Comparison of ENCODE assay signal across 9 cellular contexts in the genomic region with DNA sequence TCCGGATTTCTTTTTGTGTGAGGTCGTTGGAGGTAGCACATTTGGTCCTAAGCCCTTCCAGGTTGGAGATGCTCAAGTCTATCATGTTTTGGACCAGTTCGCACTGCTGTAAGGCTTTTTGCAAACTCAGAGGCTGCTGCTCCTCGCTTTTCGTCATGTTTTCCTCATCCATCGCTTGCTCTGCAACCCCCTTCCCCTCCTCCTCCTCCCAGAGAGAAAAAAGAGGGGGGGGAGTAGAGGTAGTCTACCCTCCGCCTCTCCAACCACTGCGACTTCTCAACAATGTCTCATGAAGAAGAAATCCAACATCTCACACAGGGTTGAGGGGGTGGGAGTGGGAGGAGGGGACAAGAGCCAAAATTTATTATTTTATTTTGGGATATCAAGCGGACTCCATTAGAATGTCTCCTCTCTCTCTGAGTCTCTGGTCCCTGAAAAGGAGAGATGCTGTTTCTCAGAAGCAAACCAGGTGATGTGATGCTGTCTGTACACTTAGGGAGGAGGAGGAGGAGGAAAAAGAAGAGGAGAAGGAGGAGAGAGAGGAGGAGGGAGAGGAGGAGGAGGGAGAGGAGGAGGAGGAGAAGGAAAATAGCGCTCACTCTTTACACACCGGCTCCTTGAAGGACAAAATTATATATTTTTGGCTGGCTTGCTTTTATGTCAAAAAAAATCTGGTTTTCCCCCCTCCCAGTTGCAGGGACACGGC. TPM values are rescaled to one million over a fixed set of nuclear protein-coding genes. Genes with fewer than 3 reads are reported as not detected.
A peak's percentile ranks its signal among the peaks of the same experiment; 100 is the strongest.
DNase-seq lines count a peak whose midpoint lies in the region; ATAC-seq and TF ChIP-seq lines count a peak whose summit lies in the region.
"Had no signal": no experiment of that assay in that cellular context is flagged by ENCODE, and none has a peak within 500 bp of the region (broad histone marks: within the 10 kb centered on the region; RNA-seq: fewer than 3 reads in every experiment).

No MANE protein-coding gene starts in this region.

- TF ChIP-seq CTCF in A673 (conservative IDR thresholded peaks at IDR 0.05; ENCODE audit: low read depth, low read length), result no peak
- no peak for TF ChIP-seq CTCF in astrocyte of the cerebellum (IDR thresholded peaks at IDR 0.05; ENCODE audit: low read depth, low read length, missing control alignments)
- no peak for TF ChIP-seq CTCF in ovary (IDR thresholded peaks at IDR 0.05)

- H3K9me3 ChIP-seq in A673 (ENCODE audit: low read depth, low read length, poor library complexity, severe bottlenecking) (no peaks in the 10 kb centered on the region), ovary (no peaks in the 10 kb centered on the region)

- H3K36me3 ChIP-seq in A673 (ENCODE audit: insufficient read depth, low read length, poor library complexity, severe bottlenecking), result no peaks in the 10 kb centered on the region
- no peaks in the 10 kb centered on the region for H3K36me3 ChIP-seq in H7 (replicated peaks; ENCODE audit: control insufficient read depth, insufficient read depth, low read length)
- no peaks in the 10 kb centered on the region for H3K36me3 ChIP-seq in ovary
- H3K36me3 ChIP-seq: ascending aorta had no signal

- no peak for TF ChIP-seq EP300 in ovary (IDR thresholded peaks at IDR 0.05)

- in situ Hi-C loops in astrocyte of the cerebellum (cut with HindIII; ENCODE audit: low sequenced_read_pairs), result no loop called here

- intact Hi-C loops in A673 (cut with micrococcal nuclease; ENCODE audit: unreplicated experiment), result no loop called here
- intact Hi-C loops in ovary (cut with DNase I), result no loop called here

- H3K27me3 ChIP-seq in A673 (replicated peaks; ENCODE audit: insufficient read depth, low read depth, low read length, poor library complexity) (peaks cover 72% of the 10 kb centered on the region), H7 (ENCODE audit: control insufficient read depth, insufficient read depth, low read length) (peaks cover 25% of the 10 kb centered on the region), ovary (no peaks in the 10 kb centered on the region)
- H3K27me3 ChIP-seq: ascending aorta had no signal

- CTCF ChIA-PET in A673 (lab: Charles Lee), result no interaction called here

- POLR2A ChIA-PET in A673 (lab: Charles Lee; ENCODE audit: low non-redundant PET), result no interaction called here

- no peak for ATAC-seq in memory B cell (ENCODE audit: low read depth)

- H3K4me3 Mint-ChIP-seq in memory B cell, result peak overlapping the region; percentile 76

- 1 to 4% (median 3%) methylated on average over 12 of the region's 12 CpGs for WGBS in ovary, 3 donors

- H3K4me1 ChIP-seq in A673 (ENCODE audit: insufficient read depth, low read length, poor library complexity, severe bottlenecking) (no peaks in the 10 kb centered on the region), ovary (ENCODE audit: insufficient read depth) (peaks cover 1% of the 10 kb centered on the region)
- H3K4me1 ChIP-seq: ascending aorta had no signal

- peaks cover 6% of the 10 kb centered on the region for H3K4me1 Mint-ChIP-seq in memory B cell

- TF ChIP-seq POLR2A in ovary (IDR thresholded peaks at IDR 0.05), result no peak

- H3K36me3 Mint-ChIP-seq in memory B cell, result peaks cover 2% of the 10 kb centered on the region

- H3K4me3 ChIP-seq in A673 (ENCODE audit: low read depth, low read length, poor library complexity, severe bottlenecking) (peak overlapping the region; percentile 49), H7 (ENCODE audit: insufficient read depth, low read depth, low read length) (peak overlapping the region; percentile 73), astrocyte of the cerebellum (ENCODE audit: low read depth, low read length) (peak overlapping the region; percentile 37), ovary (no peak overlapping the region)

- no TSS peak for BruUV-seq in A673 (replicated peaks; lab: Mats Ljungman, UMichigan)

- H3K27ac Mint-ChIP-seq in memory B cell, result no peak overlapping the region

- H3K27me3 Mint-ChIP-seq in memory B cell, result peaks cover 35% of the 10 kb centered on the region

- H3K9me3 Mint-ChIP-seq in memory B cell, result peaks cover 16% of the 10 kb centered on the region

- DNase-seq in A673 (ENCODE audit: low spot score) (no peak), H7 (peak; percentile 28), astrocyte of the cerebellum (ENCODE audit: low read depth) (no peak), memory B cell (ENCODE audit: low spot score in 2 of 2) (no peak), GM03348 (ENCODE audit: low spot score) (no peak), ovary (no peak), globus pallidus (ENCODE audit: low spot score) (no peak)
- DNase-seq in effector CD4-positive, alpha-beta T cell, result no peak

- no peak overlapping the region for H3K27ac ChIP-seq in A673 (ENCODE audit: low read depth, low read length, poor library complexity, severe bottlenecking)
- H3K27ac ChIP-seq in ovary, result no peak overlapping the region
- H3K27ac ChIP-seq: ascending aorta had no signal

RNA-seq across cellular contexts. Expression of gene KSR2, which starts 0.6 kb away (rescaled TPM):
- total RNA-seq in A673 (2021) (0.02 TPM in 1 of 2 replicates, not detected in the other), ovary (under 1 TPM in 5 of 7 donors, not detected in 2; under 0.01 to 0.15 (median 0.08) TPM)
- 0.10 and 0.15 TPM in 2 replicates for total RNA-seq in H7 (2014; rRNA removed; shearing (Covaris generic))
- not detected for polyA plus RNA-seq in ovary

RNA-seq across cellular contexts. Expression of gene RFC5, which starts 48.3 kb away (rescaled TPM):
- 62.1 and 66.3 TPM in 2 replicates for total RNA-seq in A673 (2021)
- total RNA-seq in H7 (2014; rRNA removed; shearing (Covaris generic)), result 55.0 and 59.1 TPM in 2 replicates
- 10 to 100 TPM; 13.0 to 20.9 (median 14.9) TPM for total RNA-seq in ovary
- 10 to 100 TPM; 15.9 to 20.6 TPM for polyA plus RNA-seq in ovary
